Comparison of ENCODE assay signal across 25 cellular contexts in genomic region chr1:27346991-27347627, GRCh38. TPM values are rescaled to one million over a fixed set of nuclear protein-coding genes. Genes with fewer than 3 reads are reported as not detected.
A peak's percentile ranks its signal among the peaks of the same experiment; 100 is the strongest.
DNase-seq lines count a peak whose midpoint lies in the region; ATAC-seq and TF ChIP-seq lines count a peak whose summit lies in the region.
"Had no signal": no experiment of that assay in that cellular context is flagged by ENCODE, and none has a peak within 500 bp of the region (broad histone marks: within the 10 kb centered on the region; RNA-seq: fewer than 3 reads in every experiment).

No MANE protein-coding gene starts in this region.

- H3K9me3 ChIP-seq in IMR-90 (ENCODE audit: control insufficient read depth, insufficient read depth, low read length) (no peaks in the 10 kb centered on the region), neutrophil (no peaks in the 10 kb centered on the region), MG63 (no peaks in the 10 kb centered on the region)
- H3K9me3 ChIP-seq: pancreas, thyroid gland had no signal

- H3K4ac ChIP-seq in IMR-90 (ENCODE audit: low read depth, low read length): no peak overlapping the region

- no peak overlapping the region for H2AK5ac ChIP-seq in IMR-90 (ENCODE audit: low read depth, low read length)

- H3K27me3 ChIP-seq in IMR-90 (ENCODE audit: control insufficient read depth, insufficient read depth, low read length) (no peaks in the 10 kb centered on the region; the same call in 1 of the 2 replicates), neutrophil (no peaks in the 10 kb centered on the region), dorsolateral prefrontal cortex (peaks cover 0 to 22% (median 4%) of the 10 kb centered on the region in 45 donors), MG63 (no peaks in the 10 kb centered on the region)
- H3K27me3 ChIP-seq: pancreas, thyroid gland had no signal

- peaks cover 9% of the 10 kb centered on the region; the same call in 1 of the 2 replicates for H3K4me1 ChIP-seq in IMR-90 (ENCODE audit: control insufficient read depth, insufficient read depth, low read length)
- H3K4me1 ChIP-seq in neutrophil (ENCODE audit: control insufficient read depth in 1 of 2, insufficient read depth in 1 of 2, low read depth in 1 of 2, low read length in 1 of 2): peaks cover 34 to 44% of the 10 kb centered on the region in 2 experiments

- peaks cover 24% of the 10 kb centered on the region for H3K36me3 Mint-ChIP-seq in activated CD4-positive, alpha-beta T cell treated with anti-CD3 and anti-CD28 coated beads, Interleukin-2, amount 10 ng/mL, durations not matched to agents 7 days and 5 days (ENCODE audit: low read depth)
- peaks cover 44% of the 10 kb centered on the region for H3K36me3 Mint-ChIP-seq in central memory CD8-positive, alpha-beta T cell (ENCODE audit: insufficient read depth)

- DNase-seq in activated CD4-positive, alpha-beta T cell treated with anti-CD3 and anti-CD28 coated beads, Interleukin-2, amount 10 ng/mL, durations not matched to agents 7 days and 5 days: no peak
- DNase-seq in activated CD4-positive, alpha-beta T cell treated with anti-CD3 and anti-CD28 coated beads for 48 hours: no peak
- DNase-seq in IMR-90 (peak; percentile 13), dorsolateral prefrontal cortex (no peak), GF-D8 (lab: John Stamatoyannopoulos, UW) (no peak), MG63 (no peak)
- no peak for DNase-seq in central memory CD8-positive, alpha-beta T cell (ENCODE audit: low spot score in 2 of 2)
- DNase-seq: activated CD8-positive, alpha-beta T cell treated with anti-CD3 and anti-CD28 coated beads for 36 hours; activated T-cell treated with anti-CD3 and anti-CD28 coated beads, Interleukin-2, amount 50 U/mL, for 72 hours; amniotic stem cell; C1 segment of cervical spinal cord; foreskin melanocyte; H9; Karpas-422; NCI-H1436; NCI-H82; pancreas; RPMI8226; SW 1271; thyroid gland; WERI-Rb-1 had no signal

- CTCF ChIA-PET in activated CD4-positive, alpha-beta T cell treated with anti-CD3 and anti-CD28 coated beads, Interleukin-2, amount 10 ng/mL, durations not matched to agents 7 days and 5 days (lab: Charles Lee): interaction anchor here (1.4 to 9.0 kb wide), 3 partner anchors 10 to 46 kb away, joined by 5 to 68 read pairs (median 17); partner anchors contain the start of gene MAP3K6
- CTCF ChIA-PET in IMR-90 (lab: Yijun Ruan, JAX): no interaction called here

- no peaks in the 10 kb centered on the region for H4K20me1 ChIP-seq in IMR-90 (ENCODE audit: insufficient read depth, low read length)

- dilution Hi-C loops in IMR-90 (cut with HindIII; ENCODE audit: low sequenced_read_pairs, unreplicated experiment): no loop called here

- POLR2A ChIA-PET in activated CD4-positive, alpha-beta T cell treated with anti-CD3 and anti-CD28 coated beads, Interleukin-2, amount 10 ng/mL, durations not matched to agents 7 days and 5 days (lab: Charles Lee): no interaction called here
- POLR2A ChIA-PET in IMR-90 (lab: Charles Lee; ENCODE audit: unreplicated experiment): no interaction called here

- intact Hi-C loops in IMR-90 (cut with micrococcal nuclease): no loop called here
- intact Hi-C loops in dorsolateral prefrontal cortex (cut with DNase I): no loop called here

- H2BK120ac ChIP-seq in IMR-90 (ENCODE audit: low read depth, low read length): no peak overlapping the region

- no peak overlapping the region for H3K4me3 ChIP-seq in IMR-90 (ENCODE audit: insufficient read depth, low read depth, low read length)
- no peak overlapping the region for H3K4me3 ChIP-seq in neutrophil (ENCODE audit: low read depth in 1 of 2, low read length in 1 of 2)
- H3K4me3 ChIP-seq in dorsolateral prefrontal cortex: no peak overlapping the region
- H3K4me3 ChIP-seq in MG63: no peak overlapping the region
- H3K4me3 ChIP-seq: pancreas, smooth muscle cell, thyroid gland had no signal

- no TSS peak for BruUV-seq in IMR-90 (replicated peaks; lab: Mats Ljungman, UMichigan)

- peak overlapping the region; percentile 41 for H3K27ac Mint-ChIP-seq in activated CD4-positive, alpha-beta T cell treated with anti-CD3 and anti-CD28 coated beads, Interleukin-2, amount 10 ng/mL, durations not matched to agents 7 days and 5 days
- peak overlapping the region; percentile 79 for H3K27ac Mint-ChIP-seq in central memory CD8-positive, alpha-beta T cell (ENCODE audit: low read depth)
- H3K27ac Mint-ChIP-seq: activated T-cell treated with anti-CD3 and anti-CD28 coated beads, Interleukin-2, amount 50 U/mL, for 72 hours had no signal

- no peak overlapping the region for H3K18ac ChIP-seq in IMR-90 (ENCODE audit: low read depth, low read length)

- peak overlapping the region; percentile 76 for H2AK9ac ChIP-seq in IMR-90 (replicated peaks; ENCODE audit: low read depth, low read length, poor library complexity)

- no peak overlapping the region for H4K5ac ChIP-seq in IMR-90 (ENCODE audit: low read depth, low read length)

- no peak overlapping the region for H3K23ac ChIP-seq in IMR-90 (ENCODE audit: low read depth, low read length)

- in situ Hi-C loops in IMR-90 (cut with MboI; ENCODE audit: low sequenced_read_pairs): no loop called here

- no peak overlapping the region for H2BK15ac ChIP-seq in IMR-90 (ENCODE audit: low read depth, low read length)

- no peak overlapping the region for H2BK5ac ChIP-seq in IMR-90 (ENCODE audit: low read depth, low read length, poor library complexity, severe bottlenecking)

- H3K56ac ChIP-seq in IMR-90 (ENCODE audit: extremely low read depth, insufficient read depth, low read length): no peak overlapping the region

- H3K14ac ChIP-seq in IMR-90 (replicated peaks; ENCODE audit: low read depth, low read length): no peak overlapping the region

- WGBS in IMR-90 (ENCODE audit: extremely low coverage in 2 of 2, insufficient read length in 1 of 2), 2 experiments: 96% methylated on average over 5 of the region's 14 CpGs; no CpG with 5 or more reads in 1 of the 2 experiments

- no peak overlapping the region for H4K8ac ChIP-seq in IMR-90 (ENCODE audit: low read depth in 2 of 2, low read length in 2 of 2)

- no peak for TF ChIP-seq RAD21 in IMR-90 (IDR thresholded peaks at IDR 0.05; ENCODE audit: low read length)

- H3K4me3 Mint-ChIP-seq in activated CD4-positive, alpha-beta T cell treated with anti-CD3 and anti-CD28 coated beads, Interleukin-2, amount 10 ng/mL, durations not matched to agents 7 days and 5 days: no peak overlapping the region
- H3K4me3 Mint-ChIP-seq in central memory CD8-positive, alpha-beta T cell: no peak overlapping the region
- H3K4me3 Mint-ChIP-seq: activated CD8-positive, alpha-beta T cell treated with anti-CD3 and anti-CD28 coated beads for 36 hours; activated T-cell treated with anti-CD3 and anti-CD28 coated beads, Interleukin-2, amount 50 U/mL, for 72 hours had no signal

- TF ChIP-seq POLR2A in IMR-90 (IDR thresholded peaks at IDR 0.05; ENCODE audit: low read depth, low read length): no peak

- no peak overlapping the region for H3K4me2 ChIP-seq in IMR-90 (ENCODE audit: low read depth, low read length)
- H3K4me2 ChIP-seq: smooth muscle cell had no signal

- H3K79me1 ChIP-seq in IMR-90 (ENCODE audit: low read depth in 1 of 2, low read length in 2 of 2): no peaks in the 10 kb centered on the region

- H3K36me3 ChIP-seq in IMR-90 (ENCODE audit: control insufficient read depth, insufficient read depth, low read length) (no peaks in the 10 kb centered on the region), neutrophil (peaks cover 57% of the 10 kb centered on the region), MG63 (no peaks in the 10 kb centered on the region)
- H3K36me3 ChIP-seq: pancreas, thyroid gland had no signal

- H3K9me3 Mint-ChIP-seq in activated CD4-positive, alpha-beta T cell treated with anti-CD3 and anti-CD28 coated beads, Interleukin-2, amount 10 ng/mL, durations not matched to agents 7 days and 5 days: no peaks in the 10 kb centered on the region
- no peaks in the 10 kb centered on the region for H3K9me3 Mint-ChIP-seq in central memory CD8-positive, alpha-beta T cell
- H3K9me3 Mint-ChIP-seq: activated CD8-positive, alpha-beta T cell treated with anti-CD3 and anti-CD28 coated beads for 36 hours; activated T-cell treated with anti-CD3 and anti-CD28 coated beads, Interleukin-2, amount 50 U/mL, for 72 hours; H9 had no signal

- H3K27me3 Mint-ChIP-seq in activated CD4-positive, alpha-beta T cell treated with anti-CD3 and anti-CD28 coated beads, Interleukin-2, amount 10 ng/mL, durations not matched to agents 7 days and 5 days: no peaks in the 10 kb centered on the region
- no peaks in the 10 kb centered on the region for H3K27me3 Mint-ChIP-seq in central memory CD8-positive, alpha-beta T cell
- H3K27me3 Mint-ChIP-seq: activated CD8-positive, alpha-beta T cell treated with anti-CD3 and anti-CD28 coated beads for 36 hours had no signal

- peak overlapping the region; percentile 34 for H2AFZ ChIP-seq in IMR-90 (replicated peaks; ENCODE audit: low read length, poor library complexity)

- no peak overlapping the region for H3K9ac ChIP-seq in IMR-90 (ENCODE audit: low read depth, low read length)

- no peak overlapping the region for H2BK20ac ChIP-seq in IMR-90 (ENCODE audit: low read depth, low read length)

- H4K91ac ChIP-seq in IMR-90 (ENCODE audit: insufficient read depth, low read depth, low read length): no peak overlapping the region

- no peaks in the 10 kb centered on the region; the same call in 1 of the 2 replicates for H3K9me1 ChIP-seq in IMR-90 (ENCODE audit: insufficient read depth, low read length)

- peaks cover 31% of the 10 kb centered on the region for H3K4me1 Mint-ChIP-seq in activated CD4-positive, alpha-beta T cell treated with anti-CD3 and anti-CD28 coated beads, Interleukin-2, amount 10 ng/mL, durations not matched to agents 7 days and 5 days
- peaks cover 26% of the 10 kb centered on the region for H3K4me1 Mint-ChIP-seq in central memory CD8-positive, alpha-beta T cell

- TF ChIP-seq CTCF in IMR-90 (conservative IDR thresholded peaks at IDR 0.05; ENCODE audit: low read depth, low read length): no peak
- no peak for TF ChIP-seq CTCF in neutrophil (IDR thresholded peaks at IDR 0.05)
- no peak for TF ChIP-seq CTCF in dorsolateral prefrontal cortex (IDR thresholded peaks at IDR 0.05 in 54 of 56, conservative IDR thresholded peaks at IDR 0.05 in 2 of 56; ENCODE audit: low read depth in 1 of 56, partially characterized antibody in 56 of 56)

- H3K27ac ChIP-seq in IMR-90 (ENCODE audit: insufficient read depth, low read length): no peak overlapping the region
- H3K27ac ChIP-seq in neutrophil: peak overlapping the region; percentile 18
- H3K27ac ChIP-seq in dorsolateral prefrontal cortex: no peak overlapping the region
- H3K27ac ChIP-seq: pancreas, thyroid gland had no signal

- no peak for ATAC-seq in IMR-90 (ENCODE audit: low read depth)
- no peak for ATAC-seq in central memory CD8-positive, alpha-beta T cell (replicated peaks; ENCODE audit: extremely low read depth, poor library complexity, severe bottlenecking)
- ATAC-seq: activated CD8-positive, alpha-beta T cell treated with anti-CD3 and anti-CD28 coated beads for 36 hours; activated T-cell treated with anti-CD3 and anti-CD28 coated beads, Interleukin-2, amount 50 U/mL, for 72 hours; left lobe of liver; pancreas had no signal

RNA-seq across cellular contexts. Expression of gene SYTL1, which starts 5.3 kb away (rescaled TPM):
- 100 to 1,000 TPM in 1 of 2 experiments, 10 to 100 TPM in 1; 83.5 to 106 TPM for total RNA-seq in activated CD4-positive, alpha-beta T cell treated with anti-CD3 and anti-CD28 coated beads, Interleukin-2, amount 10 ng/mL, durations not matched to agents 7 days and 5 days
- total RNA-seq in IMR-90 (2012; rRNA removed): 0.18 and 0.28 TPM in 2 replicates
- 1.0 and 1.3 TPM in 2 replicates for polyA plus RNA-seq in IMR-90 (2012; rRNA removed)
- polyA plus RNA-seq in IMR-90 (2012; cell fraction: cytosol; rRNA removed): 0.24 and 1.0 TPM in 2 replicates
- 9.3 and 16.4 TPM in 2 replicates for polyA plus RNA-seq in IMR-90 (2012; cell fraction: nucleus; rRNA removed; ENCODE audit: low replicate concordance)
- 1 to 10 TPM in 98 of 120 experiments, under 1 TPM in 22; 0.37 to 5.3 (median 2.2) TPM for total RNA-seq in dorsolateral prefrontal cortex
- not detected in 2 replicates for total RNA-seq in MG63 (2014; rRNA removed; shearing (Covaris generic); ENCODE audit: low replicate concordance)

RNA-seq across cellular contexts. Expression of gene MAP3K6, which starts 19.7 kb away (rescaled TPM):
- total RNA-seq in activated CD4-positive, alpha-beta T cell treated with anti-CD3 and anti-CD28 coated beads, Interleukin-2, amount 10 ng/mL, durations not matched to agents 7 days and 5 days: 1 to 10 TPM; 6.4 to 7.6 TPM
- 4.8 and 5.3 TPM in 2 replicates for total RNA-seq in IMR-90 (2012; rRNA removed)
- polyA plus RNA-seq in IMR-90 (2012; rRNA removed): 15.9 and 17.3 TPM in 2 replicates
- 6.7 and 10.6 TPM in 2 replicates for polyA plus RNA-seq in IMR-90 (2012; cell fraction: cytosol; rRNA removed)
- polyA plus RNA-seq in IMR-90 (2012; cell fraction: nucleus; rRNA removed; ENCODE audit: low replicate concordance): 53.8 and 151 TPM in 2 replicates
- total RNA-seq in dorsolateral prefrontal cortex: 10 to 100 TPM in 116 of 120 experiments, 1 to 10 TPM in 4; 8.7 to 37.4 (median 18.7) TPM
- total RNA-seq in MG63 (2014; rRNA removed; shearing (Covaris generic); ENCODE audit: low replicate concordance): 11.5 and 26.9 TPM in 2 replicates

RNA-seq across cellular contexts. Expression of gene TMEM222, which starts 25.1 kb away (rescaled TPM):
- total RNA-seq in activated CD4-positive, alpha-beta T cell treated with anti-CD3 and anti-CD28 coated beads, Interleukin-2, amount 10 ng/mL, durations not matched to agents 7 days and 5 days: 10 to 100 TPM; 38.4 to 40.2 TPM
- total RNA-seq in IMR-90 (2012; rRNA removed) (19.9 and 21.7 TPM in 2 replicates), dorsolateral prefrontal cortex (10 to 100 TPM; 37.6 to 69.9 (median 51.8) TPM)
- polyA plus RNA-seq in IMR-90 (2012; rRNA removed): 54.1 and 56.4 TPM in 2 replicates
- 29.4 and 68.9 TPM in 2 replicates for polyA plus RNA-seq in IMR-90 (2012; cell fraction: cytosol; rRNA removed)
- polyA plus RNA-seq in IMR-90 (2012; cell fraction: nucleus; rRNA removed; ENCODE audit: low replicate concordance): 44.0 and 87.8 TPM in 2 replicates
- total RNA-seq in MG63 (2014; rRNA removed; shearing (Covaris generic); ENCODE audit: low replicate concordance): 31.8 and 54.2 TPM in 2 replicates

RNA-seq across cellular contexts. Expression of gene FCN3, which starts 27.5 kb away (rescaled TPM):
- not detected for total RNA-seq in activated CD4-positive, alpha-beta T cell treated with anti-CD3 and anti-CD28 coated beads, Interleukin-2, amount 10 ng/mL, durations not matched to agents 7 days and 5 days
- not detected in 2 replicates for total RNA-seq in IMR-90 (2012; rRNA removed)
- not detected in 2 replicates for polyA plus RNA-seq in IMR-90 (2012; rRNA removed)
- not detected in 2 replicates for polyA plus RNA-seq in IMR-90 (2012; cell fraction: cytosol; rRNA removed)
- not detected in 2 replicates for polyA plus RNA-seq in IMR-90 (2012; cell fraction: nucleus; rRNA removed; ENCODE audit: low replicate concordance)
- total RNA-seq in dorsolateral prefrontal cortex: 1 to 10 TPM in 17 of 120 experiments, under 1 TPM in 38, not detected in 65; 0.38 to 2.3 (median 0.74) TPM
- not detected in 2 replicates for total RNA-seq in MG63 (2014; rRNA removed; shearing (Covaris generic); ENCODE audit: low replicate concordance)
- total RNA-seq: activated CD8-positive, alpha-beta T cell treated with anti-CD3 and anti-CD28 coated beads for 36 hours; activated T-cell treated with anti-CD3 and anti-CD28 coated beads, Interleukin-2, amount 50 U/mL, for 72 hours; chondrocyte; smooth muscle cell had no signal
- polyA plus RNA-seq: smooth muscle cell had no signal

RNA-seq across cellular contexts. Expression of gene CD164L2, which starts 36.0 kb away (rescaled TPM):
- total RNA-seq in activated CD4-positive, alpha-beta T cell treated with anti-CD3 and anti-CD28 coated beads, Interleukin-2, amount 10 ng/mL, durations not matched to agents 7 days and 5 days: not detected
- total RNA-seq in IMR-90 (2012; rRNA removed) (not detected in 2 replicates), dorsolateral prefrontal cortex (1 to 10 TPM in 5 of 120 experiments, under 1 TPM in 30, not detected in 85; 0.24 to 1.6 (median 0.59) TPM)
- polyA plus RNA-seq in IMR-90 (2012; rRNA removed): not detected in 2 replicates
- polyA plus RNA-seq in IMR-90 (2012; cell fraction: cytosol; rRNA removed): not detected in 2 replicates
- polyA plus RNA-seq in IMR-90 (2012; cell fraction: nucleus; rRNA removed; ENCODE audit: low replicate concordance): 0.04 TPM in 1 of 2 replicates, not detected in the other
- not detected in 2 replicates for total RNA-seq in MG63 (2014; rRNA removed; shearing (Covaris generic); ENCODE audit: low replicate concordance)
- total RNA-seq: activated CD8-positive, alpha-beta T cell treated with anti-CD3 and anti-CD28 coated beads for 36 hours; activated T-cell treated with anti-CD3 and anti-CD28 coated beads, Interleukin-2, amount 50 U/mL, for 72 hours; chondrocyte; left lobe of liver had no signal

Comparison
In these comparisons a context has a peak if more than half of its experiments do, and no peak if none do; other contexts are left out.
1. RNA of gene SYTL1, which starts 5.3 kb away (total RNA-seq): 83.5 to 106 TPM in activated CD4-positive, alpha-beta T cell treated with anti-CD3 and anti-CD28 coated beads, Interleukin-2, amount 10 ng/mL, durations not matched to agents 7 days and 5 days; 0.37 to 5.3 TPM in dorsolateral prefrontal cortex, 0.18 to 0.28 TPM in IMR-90 and not detected in MG63; every median in the first group is over 10 times any median in the second.